ENCODE assay signal across 17 cellular contexts in genomic region chr6:88142299-88142668, GRCh38. TPM values are rescaled to one million over a fixed set of nuclear protein-coding genes. Genes with fewer than 3 reads are reported as not detected.
DNase-seq lines count a peak whose midpoint lies in the region; ATAC-seq and TF ChIP-seq lines count a peak whose summit lies in the region.
"Had no signal": no experiment of that assay in that cellular context is flagged by ENCODE, and none has a peak within 500 bp of the region (broad histone marks: within the 10 kb centered on the region; RNA-seq: fewer than 3 reads in every experiment).

No MANE protein-coding gene starts in this region.

- POLR2A ChIA-PET in MCF 10A (lab: Yijun Ruan, JAX) (no interaction called here), activated B cell treated with CpG ODN at 0.5 μM for 24 hours (lab: Charles Lee) (interaction anchor here (0.7 to 1.7 kb wide), 12 partner anchors 9 to 990 kb away, joined by 3 to 28 read pairs (median 4); partner anchors contain the start of gene CNR1)

- intact Hi-C loops in MCF 10A (cut with micrococcal nuclease) (no loop called here), mammary epithelial cell (cut with micrococcal nuclease) (no loop called here), activated B cell treated with CpG ODN at 0.5 μM for 24 hours (cut with micrococcal nuclease) (loop anchor here (1.0 to 10.0 kb wide), 4 partner anchors 95 to 987 kb away; partner anchors contain the start of genes RNGTT and ZNF292), upper lobe of right lung (cut with DNase I) (no loop called here), body of pancreas (cut with DNase I) (no loop called here)

- in situ Hi-C loops in mammary epithelial cell (cut with MboI; ENCODE audit: low sequenced_read_pairs in 2 of 2): no loop called here

- TF ChIP-seq CTCF in MCF 10A (IDR thresholded peaks at IDR 0.05; ENCODE audit: unreplicated experiment) (no peak), mammary epithelial cell (conservative IDR thresholded peaks at IDR 0.05 in 1 of 2, IDR thresholded peaks at IDR 0.05 in 1 of 2; ENCODE audit: extremely low read depth in 1 of 2, insufficient read depth in 1 of 2, low read depth in 1 of 2, low read length in 2 of 2) (no peak), activated B cell treated with CpG ODN at 0.5 μM for 24 hours (IDR thresholded peaks at IDR 0.05) (no peak), upper lobe of right lung (IDR thresholded peaks at IDR 0.05) (no peak), body of pancreas (IDR thresholded peaks at IDR 0.05) (no peak)

- CTCF ChIA-PET in MCF 10A (lab: Yijun Ruan, JAX): interaction anchor here (0.6 kb wide), 3 partner anchors 24 to 139 kb away, joined by 3 read pairs; no protein-coding TSS in a partner anchor
- CTCF ChIA-PET in mammary epithelial cell (lab: Charles Lee; ENCODE audit: low non-redundant PET): no interaction called here
- CTCF ChIA-PET in activated B cell treated with CpG ODN at 0.5 μM for 24 hours (lab: Charles Lee): interaction anchor here (0.7 to 1.7 kb wide), 7 partner anchors 24 to 445 kb away, joined by 3 to 13 read pairs (median 4); partner anchors contain the start of gene CNR1

- dilution Hi-C loops in mammary epithelial cell (cut with HindIII; ENCODE audit: low sequenced_read_pairs): no loop called here

- ATAC-seq in activated B cell treated with CpG ODN at 0.5 μM for 24 hours (ENCODE audit: low read depth) (no peak), memory B cell (ENCODE audit: low read depth) (no peak), upper lobe of right lung (peak; percentile 34), body of pancreas (no peak), HG03457 (IDR thresholded peaks at IDR 0.05; ENCODE audit: unreplicated experiment) (no peak)
- ATAC-seq: PC-3 had no signal

- H3K4me3 ChIP-seq in mammary epithelial cell (replicated peaks in 1 of 3; ENCODE audit: insufficient read depth in 1 of 3, low read depth in 2 of 3, low read length in 3 of 3): no peak overlapping the region
- H3K4me3 ChIP-seq in upper lobe of right lung: no peak overlapping the region
- no peak overlapping the region for H3K4me3 ChIP-seq in body of pancreas

- H3K4me1 Mint-ChIP-seq in MCF 10A (ENCODE audit: insufficient read depth, unreplicated experiment) (peaks cover 6% of the 10 kb centered on the region), activated B cell treated with CpG ODN at 0.5 μM for 24 hours (peaks cover 61% of the 10 kb centered on the region), memory B cell (peaks cover 20% of the 10 kb centered on the region)
- H3K4me1 Mint-ChIP-seq: CD4-positive, alpha-beta memory T cell had no signal

- H3K4me1 ChIP-seq in mammary epithelial cell (ENCODE audit: insufficient read depth, low read length) (no peaks in the 10 kb centered on the region), upper lobe of right lung (no peaks in the 10 kb centered on the region), body of pancreas (no peaks in the 10 kb centered on the region)

- H3K9me3 Mint-ChIP-seq in MCF 10A (ENCODE audit: unreplicated experiment) (peaks cover 13% of the 10 kb centered on the region), activated B cell treated with CpG ODN at 0.5 μM for 24 hours (no peaks in the 10 kb centered on the region), memory B cell (no peaks in the 10 kb centered on the region)
- H3K9me3 Mint-ChIP-seq: CD4-positive, alpha-beta memory T cell had no signal

- no peak for TF ChIP-seq POLR2A in body of pancreas (IDR thresholded peaks at IDR 0.05)

- no peak overlapping the region for H3K27ac ChIP-seq in mammary epithelial cell (ENCODE audit: insufficient read depth, low read depth, low read length)
- no peak overlapping the region for H3K27ac ChIP-seq in upper lobe of right lung
- no peak overlapping the region for H3K27ac ChIP-seq in body of pancreas

- no peaks in the 10 kb centered on the region for H3K9me3 ChIP-seq in mammary epithelial cell (replicated peaks; ENCODE audit: insufficient read depth, low read length)
- no peaks in the 10 kb centered on the region for H3K9me3 ChIP-seq in upper lobe of right lung
- no peaks in the 10 kb centered on the region for H3K9me3 ChIP-seq in body of pancreas

- DNase-seq in MCF 10A (ENCODE audit: unreplicated experiment): peak; percentile 45
- DNase-seq in mammary epithelial cell: no peak
- no peak for DNase-seq in activated B cell treated with CpG ODN at 0.5 μM for 24 hours
- DNase-seq in memory B cell (ENCODE audit: low spot score in 2 of 2): no peak
- DNase-seq in upper lobe of right lung: no peak
- DNase-seq in body of pancreas: no peak
- no peak for DNase-seq in T1000 (lab: John Stamatoyannopoulos, UW)
- DNase-seq: 8988T; CD4-positive, alpha-beta memory T cell; DMS79; MV-4-11; NCI-H187 treated with DMSO at 0.1 percent for 48 hours; NCI-H526 treated with DMSO at 0.1 percent for 48 hours; PC-3 had no signal

- H3K36me3 ChIP-seq in mammary epithelial cell (ENCODE audit: insufficient read depth, low read length) (no peaks in the 10 kb centered on the region), upper lobe of right lung (no peaks in the 10 kb centered on the region), body of pancreas (replicated peaks in 1 of 2; ENCODE audit: insufficient read depth in 1 of 2, low read depth in 2 of 2) (no peaks in the 10 kb centered on the region)

- peaks cover 2% of the 10 kb centered on the region for H3K27me3 Mint-ChIP-seq in MCF 10A (ENCODE audit: insufficient read depth, unreplicated experiment)
- H3K27me3 Mint-ChIP-seq in activated B cell treated with CpG ODN at 0.5 μM for 24 hours: no peaks in the 10 kb centered on the region
- no peaks in the 10 kb centered on the region for H3K27me3 Mint-ChIP-seq in memory B cell

- WGBS in mammary epithelial cell (ENCODE audit: low coverage, missing lambda C conversion rate): 55% methylated on average over 3 of the region's 3 CpGs
- 57 to 77% methylated on average over 3 of the region's 3 CpGs for WGBS in body of pancreas, 2 donors

- no peak overlapping the region for H3K4me3 Mint-ChIP-seq in MCF 10A (ENCODE audit: unreplicated experiment)
- H3K4me3 Mint-ChIP-seq in activated B cell treated with CpG ODN at 0.5 μM for 24 hours: peak overlapping the region; percentile 73
- peak overlapping the region; percentile 74 for H3K4me3 Mint-ChIP-seq in memory B cell
- H3K4me3 Mint-ChIP-seq: CD4-positive, alpha-beta memory T cell had no signal

- H3K9ac ChIP-seq in mammary epithelial cell (ENCODE audit: insufficient read depth, low read length): no peak overlapping the region

- no peaks in the 10 kb centered on the region for H3K27me3 ChIP-seq in mammary epithelial cell (ENCODE audit: insufficient read depth, low read length)
- H3K27me3 ChIP-seq in upper lobe of right lung: no peaks in the 10 kb centered on the region
- no peaks in the 10 kb centered on the region for H3K27me3 ChIP-seq in body of pancreas

- H3K36me3 Mint-ChIP-seq in MCF 10A (ENCODE audit: insufficient read depth, unreplicated experiment) (no peaks in the 10 kb centered on the region), activated B cell treated with CpG ODN at 0.5 μM for 24 hours (ENCODE audit: low read depth) (no peaks in the 10 kb centered on the region), memory B cell (peaks cover 4% of the 10 kb centered on the region)
- H3K36me3 Mint-ChIP-seq: CD4-positive, alpha-beta memory T cell had no signal

- no peak overlapping the region for H3K27ac Mint-ChIP-seq in MCF 10A (ENCODE audit: low read depth, unreplicated experiment)
- H3K27ac Mint-ChIP-seq in activated B cell treated with CpG ODN at 0.5 μM for 24 hours: peak overlapping the region; percentile 96
- H3K27ac Mint-ChIP-seq in memory B cell: peak overlapping the region; percentile 99
- H3K27ac Mint-ChIP-seq: CD4-positive, alpha-beta memory T cell had no signal

- no peak overlapping the region for H3K4me2 ChIP-seq in mammary epithelial cell (ENCODE audit: insufficient read depth, low read depth, low read length)

- H3K79me2 ChIP-seq in mammary epithelial cell (ENCODE audit: insufficient read depth, low read length): no peaks in the 10 kb centered on the region

- no peaks in the 10 kb centered on the region for H4K20me1 ChIP-seq in mammary epithelial cell (ENCODE audit: insufficient read depth, low read length)

- H2AFZ ChIP-seq in mammary epithelial cell (ENCODE audit: low read depth, low read length): no peak overlapping the region

- BruUV-seq in MCF 10A (replicated peaks; lab: Mats Ljungman, UMichigan): no TSS peak
- BruUV-seq in mammary epithelial cell (replicated peaks; lab: Mats Ljungman, UMichigan): no TSS peak

RNA-seq across cellular contexts. Expression of gene CNR1, which starts 23.9 kb away (rescaled TPM):
- total RNA-seq in MCF 10A (2022) (0.16 TPM in 1 of 2 replicates, not detected in the other), mammary epithelial cell (not detected), activated B cell treated with CpG ODN at 0.5 μM for 24 hours (2.7 and 4.4 TPM in 2 replicates), upper lobe of right lung (21.6 TPM), body of pancreas (1 to 10 TPM; 2.6 to 6.6 TPM)
- not detected for polyA plus RNA-seq in mammary epithelial cell
- polyA minus RNA-seq in mammary epithelial cell: not detected
- total RNA-seq: CD4-positive, alpha-beta memory T cell; G401; PC-3 had no signal
- polyA plus RNA-seq: BJ; CD4-positive, alpha-beta memory T cell had no signal
